Comparison of ENCODE assay signal across 8 cellular contexts in the genomic region with DNA sequence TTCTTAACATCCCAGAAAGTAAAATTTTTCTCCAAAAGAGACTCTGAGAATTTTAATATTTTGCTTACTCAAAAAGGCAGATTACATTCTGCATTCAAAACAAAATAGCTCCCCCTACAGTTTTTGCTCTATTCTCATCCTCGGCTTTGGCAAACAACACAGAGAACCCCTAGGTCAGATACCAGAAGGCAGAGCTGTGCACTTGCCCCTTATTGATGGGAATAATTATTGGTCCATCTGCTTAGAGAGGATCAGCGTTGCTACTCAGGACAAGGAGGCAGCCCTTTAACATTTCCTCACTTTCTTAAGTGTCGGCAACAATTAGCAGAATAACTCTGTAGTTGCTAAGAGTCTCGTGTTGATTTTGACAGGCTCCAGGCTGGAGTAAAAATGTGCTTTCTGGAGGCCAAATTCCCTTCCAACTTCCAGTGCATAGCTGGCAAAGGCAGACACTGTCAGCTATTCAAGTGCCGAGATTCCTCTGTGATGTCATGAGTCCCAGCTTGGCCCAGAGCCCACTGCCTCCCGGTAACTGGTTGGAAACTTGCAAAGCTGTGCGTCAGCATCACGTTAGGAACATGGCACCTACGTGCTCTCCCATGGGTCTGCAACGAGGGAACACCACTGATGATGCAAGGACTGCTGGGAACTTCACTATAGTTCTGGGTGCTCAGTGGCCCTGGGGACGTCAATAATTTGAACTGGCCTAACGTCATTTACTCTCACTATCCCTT.
DNase-seq lines count a peak whose midpoint lies in the region; ATAC-seq and TF ChIP-seq lines count a peak whose summit lies in the region.

No MANE protein-coding gene starts in this region.

- H3K36me3 Mint-ChIP-seq in glutamatergic neuron (ENCODE audit: unreplicated experiment) (no peaks in the 10 kb centered on the region), progenitor cell of endocrine pancreas (ENCODE audit: insufficient read depth) (no peaks in the 10 kb centered on the region)

- H3K9me3 Mint-ChIP-seq in glutamatergic neuron (ENCODE audit: unreplicated experiment) (peaks cover 2% of the 10 kb centered on the region), progenitor cell of endocrine pancreas (ENCODE audit: low read depth) (no peaks in the 10 kb centered on the region)

- no peaks in the 10 kb centered on the region for H3K27me3 Mint-ChIP-seq in glutamatergic neuron (ENCODE audit: unreplicated experiment)
- no peaks in the 10 kb centered on the region for H3K27me3 Mint-ChIP-seq in progenitor cell of endocrine pancreas

- DNase-seq in GM03348 (ENCODE audit: low spot score), result peak; percentile 49
- peak; percentile 17 for DNase-seq in SK-N-DZ (ENCODE audit: low spot score)
- DNase-seq in glutamatergic neuron, result no peak
- DNase-seq in progenitor cell of endocrine pancreas (ENCODE audit: low spot score, unreplicated experiment), result no peak

- TF ChIP-seq CTCF in glutamatergic neuron (IDR thresholded peaks at IDR 0.05; ENCODE audit: partially characterized antibody, unreplicated experiment), result peak; percentile 53
- TF ChIP-seq CTCF in progenitor cell of endocrine pancreas (IDR thresholded peaks at IDR 0.05; ENCODE audit: unreplicated experiment), result peak; percentile 52

- H3K4me1 Mint-ChIP-seq in glutamatergic neuron (ENCODE audit: low read depth, unreplicated experiment), result no peaks in the 10 kb centered on the region
- peaks cover 10% of the 10 kb centered on the region for H3K4me1 Mint-ChIP-seq in progenitor cell of endocrine pancreas (ENCODE audit: low read depth)

- no peak overlapping the region for H3K4me3 Mint-ChIP-seq in glutamatergic neuron (ENCODE audit: unreplicated experiment)
- H3K4me3 Mint-ChIP-seq in progenitor cell of endocrine pancreas (ENCODE audit: low read depth), result no peak overlapping the region

- no peak for ATAC-seq in HG02938 (IDR thresholded peaks at IDR 0.05; ENCODE audit: unreplicated experiment)
- no peak for ATAC-seq in GM21390 (IDR thresholded peaks at IDR 0.05; ENCODE audit: unreplicated experiment)
- no peak for ATAC-seq in HG03342 (IDR thresholded peaks at IDR 0.05; ENCODE audit: unreplicated experiment)
- no peak for ATAC-seq in HG02840 (IDR thresholded peaks at IDR 0.05; ENCODE audit: low FRiP score, unreplicated experiment)

- no peak overlapping the region for H3K27ac Mint-ChIP-seq in glutamatergic neuron (ENCODE audit: unreplicated experiment)
- H3K27ac Mint-ChIP-seq in progenitor cell of endocrine pancreas, result peak overlapping the region; percentile 60

Comparison
In these comparisons a context has a peak if more than half of its experiments do, and no peak if none do; other contexts are left out.
1. DNase-seq: peak in GM03348 (single experiment) and SK-N-DZ (single experiment); none in glutamatergic neuron (single experiment) and progenitor cell of endocrine pancreas (single experiment).